25 cellular contexts compared by ENCODE assay signal in the genomic region with DNA sequence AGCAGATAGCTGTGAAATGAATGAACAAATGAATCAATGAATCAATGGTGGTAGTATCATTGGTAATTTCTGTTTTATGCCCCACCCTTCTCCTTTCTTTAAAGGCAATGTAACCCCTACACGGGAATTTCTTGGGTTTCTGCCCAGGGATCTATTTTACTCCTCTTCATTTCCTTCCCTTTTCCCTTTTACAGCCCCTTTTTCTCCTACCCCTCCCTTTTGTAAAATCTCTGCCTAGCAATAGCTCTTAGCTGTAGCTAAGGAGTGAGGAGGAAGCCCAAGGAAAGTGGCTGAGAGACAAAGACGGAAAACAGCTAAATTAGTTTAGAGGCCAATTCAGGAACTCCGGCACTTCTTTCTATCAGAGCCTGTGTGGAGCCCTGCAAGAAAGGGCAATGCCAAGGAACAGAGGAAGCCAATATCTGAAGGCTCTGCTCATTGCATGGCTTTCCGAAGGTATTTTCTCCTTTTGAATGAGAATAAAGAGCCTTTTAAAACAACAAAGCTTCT. TPM values are rescaled to one million over a fixed set of nuclear protein-coding genes. Genes with fewer than 3 reads are reported as not detected.
DNase-seq lines count a peak whose midpoint lies in the region; ATAC-seq and TF ChIP-seq lines count a peak whose summit lies in the region.
"Had no signal": no experiment of that assay in that cellular context is flagged by ENCODE, and none has a peak within 500 bp of the region (broad histone marks: within the 10 kb centered on the region; RNA-seq: fewer than 3 reads in every experiment).

No MANE protein-coding gene starts in this region.

- TF ChIP-seq CTCF in heart left ventricle (IDR thresholded peaks at IDR 0.05) (no peak), WTC11 (IDR thresholded peaks at IDR 0.05) (no peak), glutamatergic neuron (IDR thresholded peaks at IDR 0.05; ENCODE audit: partially characterized antibody, unreplicated experiment) (no peak)

- intact Hi-C loops in left ventricle myocardium superior (cut with micrococcal nuclease), result no loop called here
- intact Hi-C loops in heart left ventricle (cut with DNase I), result no loop called here

- no peak overlapping the region for H3K4me3 Mint-ChIP-seq in WTC11
- no peak overlapping the region for H3K4me3 Mint-ChIP-seq in glutamatergic neuron (ENCODE audit: unreplicated experiment)
- H3K4me3 Mint-ChIP-seq: CD14-positive monocyte; CD8-positive, alpha-beta memory T cell had no signal

- no peaks in the 10 kb centered on the region for H3K9me3 ChIP-seq in heart left ventricle
- H3K9me3 ChIP-seq: A549, BE2C, SJSA1 had no signal

- peaks cover 48% of the 10 kb centered on the region for H3K4me1 Mint-ChIP-seq in WTC11
- no peaks in the 10 kb centered on the region for H3K4me1 Mint-ChIP-seq in glutamatergic neuron (ENCODE audit: low read depth, unreplicated experiment)
- H3K4me1 Mint-ChIP-seq: CD8-positive, alpha-beta memory T cell had no signal

- no peaks in the 10 kb centered on the region for H3K36me3 ChIP-seq in heart left ventricle
- H3K36me3 ChIP-seq: BE2C, SJSA1 had no signal

- H3K27ac Mint-ChIP-seq in WTC11 (no peak overlapping the region), glutamatergic neuron (ENCODE audit: unreplicated experiment) (no peak overlapping the region)
- H3K27ac Mint-ChIP-seq: CD14-positive monocyte; CD8-positive, alpha-beta memory T cell had no signal

- peaks cover 0 to 15% (median 0%) of the 10 kb centered on the region in 12 donors for H3K4me1 ChIP-seq in heart left ventricle
- H3K4me1 ChIP-seq: A549, BE2C had no signal

- no peak overlapping the region for H3K4me3 ChIP-seq in heart left ventricle
- H3K4me3 ChIP-seq: A549, K562, SJSA1 had no signal

- POLR2A ChIA-PET in WTC11 (lab: Charles Lee), result interaction anchor here (0.6 kb wide), 1 partner anchor 43 kb away, joined by 3 read pairs; no protein-coding TSS in a partner anchor

- H3K27me3 ChIP-seq in heart left ventricle, result no peaks in the 10 kb centered on the region
- H3K27me3 ChIP-seq: SJSA1 had no signal

- H3K9me3 Mint-ChIP-seq in WTC11, result peaks cover 8% of the 10 kb centered on the region
- H3K9me3 Mint-ChIP-seq in glutamatergic neuron (ENCODE audit: unreplicated experiment), result no peaks in the 10 kb centered on the region
- H3K9me3 Mint-ChIP-seq: CD8-positive, alpha-beta memory T cell had no signal

- peaks cover 2% of the 10 kb centered on the region; the same call in 1 of the 2 replicates for H3K27me3 Mint-ChIP-seq in WTC11 (ENCODE audit: low read depth)
- H3K27me3 Mint-ChIP-seq in glutamatergic neuron (ENCODE audit: unreplicated experiment), result no peaks in the 10 kb centered on the region

- peaks cover 2% of the 10 kb centered on the region; the same call in 1 of the 2 replicates for H3K36me3 Mint-ChIP-seq in WTC11
- H3K36me3 Mint-ChIP-seq in glutamatergic neuron (ENCODE audit: unreplicated experiment), result no peaks in the 10 kb centered on the region
- H3K36me3 Mint-ChIP-seq: CD14-positive monocyte; CD8-positive, alpha-beta memory T cell had no signal

- TF ChIP-seq POLR2A in heart left ventricle (IDR thresholded peaks at IDR 0.05), result no peak

- H3K27ac ChIP-seq in heart left ventricle, result no peak overlapping the region
- H3K27ac ChIP-seq: A549, SJSA1 had no signal

- WGBS in heart left ventricle, 4 donors, result 54 to 61% (median 59%) methylated on average over 4 of the region's 4 CpGs

- ATAC-seq in left ventricle myocardium superior (peak; percentile 35), heart left ventricle (no peak), WTC11 (peak; percentile 15)
- ATAC-seq: A549, K562, PC-3 had no signal

- DNase-seq in left ventricle myocardium superior (no peak), heart left ventricle (no peak), WTC11 (ENCODE audit: low spot score) (no peak), midbrain (lab: John Stamatoyannopoulos, UW) (peak; percentile 61), superior temporal gyrus (ENCODE audit: extremely low spot score) (peak; percentile 22), A172 (ENCODE audit: low spot score) (no peak), NCI-H187 (lab: John Stamatoyannopoulos, UW) (no peak), glutamatergic neuron (no peak)
- DNase-seq: BE2C; Calu3; CD8-positive, alpha-beta memory T cell; DMS153; DND-41; MV-4-11; NCI-H1105 treated with DMSO at 0.1 percent for 48 hours; NCI-H2029; NCI-H446 treated with DMSO at 0.1 percent for 48 hours; NCI-H526; NCI-H82; NK-92 treated with Interleukin-12 subunit alpha and Interleukin-12 subunit beta, amount 100 ng/mL, for 24 hours; PC-3 had no signal

- CTCF ChIA-PET in WTC11 (lab: Charles Lee), result interaction anchor here (0.7 to 1.5 kb wide), 3 partner anchors 43 to 462 kb away, joined by 3 to 5 read pairs (median 4); no protein-coding TSS in a partner anchor

TF ChIP-seq in WTC11, 78 proteins besides CTCF, POLR2A, EP300 and RAD21:
- TF ChIP-seq, protein P1, sequence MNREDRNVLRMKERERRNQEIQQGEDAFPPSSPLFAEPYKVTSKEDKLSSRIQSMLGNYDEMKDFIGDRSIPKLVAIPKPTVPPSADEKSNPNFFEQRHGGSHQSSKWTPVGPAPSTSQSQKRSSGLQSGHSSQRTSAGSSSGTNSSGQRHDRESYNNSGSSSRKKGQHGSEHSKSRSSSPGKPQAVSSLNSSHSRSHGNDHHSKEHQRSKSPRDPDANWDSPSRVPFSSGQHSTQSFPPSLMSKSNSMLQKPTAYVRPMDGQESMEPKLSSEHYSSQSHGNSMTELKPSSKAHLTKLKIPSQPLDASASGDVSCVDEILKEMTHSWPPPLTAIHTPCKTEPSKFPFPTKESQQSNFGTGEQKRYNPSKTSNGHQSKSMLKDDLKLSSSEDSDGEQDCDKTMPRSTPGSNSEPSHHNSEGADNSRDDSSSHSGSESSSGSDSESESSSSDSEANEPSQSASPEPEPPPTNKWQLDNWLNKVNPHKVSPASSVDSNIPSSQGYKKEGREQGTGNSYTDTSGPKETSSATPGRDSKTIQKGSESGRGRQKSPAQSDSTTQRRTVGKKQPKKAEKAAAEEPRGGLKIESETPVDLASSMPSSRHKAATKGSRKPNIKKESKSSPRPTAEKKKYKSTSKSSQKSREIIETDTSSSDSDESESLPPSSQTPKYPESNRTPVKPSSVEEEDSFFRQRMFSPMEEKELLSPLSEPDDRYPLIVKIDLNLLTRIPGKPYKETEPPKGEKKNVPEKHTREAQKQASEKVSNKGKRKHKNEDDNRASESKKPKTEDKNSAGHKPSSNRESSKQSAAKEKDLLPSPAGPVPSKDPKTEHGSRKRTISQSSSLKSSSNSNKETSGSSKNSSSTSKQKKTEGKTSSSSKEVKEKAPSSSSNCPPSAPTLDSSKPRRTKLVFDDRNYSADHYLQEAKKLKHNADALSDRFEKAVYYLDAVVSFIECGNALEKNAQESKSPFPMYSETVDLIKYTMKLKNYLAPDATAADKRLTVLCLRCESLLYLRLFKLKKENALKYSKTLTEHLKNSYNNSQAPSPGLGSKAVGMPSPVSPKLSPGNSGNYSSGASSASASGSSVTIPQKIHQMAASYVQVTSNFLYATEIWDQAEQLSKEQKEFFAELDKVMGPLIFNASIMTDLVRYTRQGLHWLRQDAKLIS (CRISPR knock-in tag; IDR thresholded peaks at IDR 0.05; ENCODE audit: borderline replicate concordance), result no peak
- TF ChIP-seq ZNF317 (CRISPR knock-in tag; IDR thresholded peaks at IDR 0.05; ENCODE audit: borderline replicate concordance, low read depth), result no peak
- TF ChIP-seq EMX1 (CRISPR knock-in tag; IDR thresholded peaks at IDR 0.05), result no peak
- TF ChIP-seq ZBTB21 (CRISPR knock-in tag; IDR thresholded peaks at IDR 0.05; ENCODE audit: borderline replicate concordance), result no peak
- no peak for TF ChIP-seq IRF2 (CRISPR knock-in tag; IDR thresholded peaks at IDR 0.05; ENCODE audit: borderline replicate concordance, low read depth)
- no peak for TF ChIP-seq ZNF671 (CRISPR knock-in tag; IDR thresholded peaks at IDR 0.05)
- no peak for TF ChIP-seq PRRX2 (CRISPR knock-in tag; IDR thresholded peaks at IDR 0.05)
- TF ChIP-seq JAZF1 (CRISPR knock-in tag; IDR thresholded peaks at IDR 0.05), result no peak
- TF ChIP-seq, protein P2, sequence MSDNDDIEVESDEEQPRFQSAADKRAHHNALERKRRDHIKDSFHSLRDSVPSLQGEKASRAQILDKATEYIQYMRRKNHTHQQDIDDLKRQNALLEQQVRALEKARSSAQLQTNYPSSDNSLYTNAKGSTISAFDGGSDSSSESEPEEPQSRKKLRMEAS (CRISPR knock-in tag; IDR thresholded peaks at IDR 0.05), result no peak
- no peak for TF ChIP-seq NFYB (CRISPR knock-in tag; conservative IDR thresholded peaks at IDR 0.05; ENCODE audit: low read depth)
- TF ChIP-seq, protein P3, sequence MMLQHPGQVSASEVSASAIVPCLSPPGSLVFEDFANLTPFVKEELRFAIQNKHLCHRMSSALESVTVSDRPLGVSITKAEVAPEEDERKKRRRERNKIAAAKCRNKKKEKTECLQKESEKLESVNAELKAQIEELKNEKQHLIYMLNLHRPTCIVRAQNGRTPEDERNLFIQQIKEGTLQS (CRISPR knock-in tag; conservative IDR thresholded peaks at IDR 0.05), result no peak
- TF ChIP-seq, protein P4, sequence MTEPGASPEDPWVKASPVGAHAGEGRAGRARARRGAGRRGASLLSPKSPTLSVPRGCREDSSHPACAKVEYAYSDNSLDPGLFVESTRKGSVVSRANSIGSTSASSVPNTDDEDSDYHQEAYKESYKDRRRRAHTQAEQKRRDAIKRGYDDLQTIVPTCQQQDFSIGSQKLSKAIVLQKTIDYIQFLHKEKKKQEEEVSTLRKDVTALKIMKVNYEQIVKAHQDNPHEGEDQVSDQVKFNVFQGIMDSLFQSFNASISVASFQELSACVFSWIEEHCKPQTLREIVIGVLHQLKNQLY (CRISPR knock-in tag; IDR thresholded peaks at IDR 0.05), result no peak
- no peak for TF ChIP-seq ZNF396 (CRISPR knock-in tag; IDR thresholded peaks at IDR 0.05; ENCODE audit: borderline replicate concordance)
- TF ChIP-seq MXD4 (CRISPR knock-in tag; IDR thresholded peaks at IDR 0.05; ENCODE audit: borderline replicate concordance), result no peak

RNA-seq across cellular contexts. Expression of a gene that starts 40.3 kb away (rescaled TPM):
- total RNA-seq in left ventricle myocardium superior, result 9.0 TPM
- total RNA-seq in heart left ventricle, result 10 to 100 TPM in 8 of 9 donors, 1 to 10 TPM in 1; 9.2 to 46.5 (median 19.2) TPM
- 10 to 100 TPM; 11.2 to 14.0 TPM for polyA plus RNA-seq in heart left ventricle
- total RNA-seq in WTC11 (2021), result 31.7 to 44.4 TPM (median 32.9 TPM) in 3 replicates
- total RNA-seq in A172 (2014; rRNA removed; shearing (Covaris generic)), result 83.8 and 98.4 TPM in 2 replicates
- 36.6 TPM for total RNA-seq in glutamatergic neuron (ENCODE audit: unreplicated experiment)

Comparison
In these comparisons a context has a peak if more than half of its experiments do, and no peak if none do; other contexts are left out.
1. ATAC-seq: peak in left ventricle myocardium superior (single experiment) and WTC11 (single experiment); none in heart left ventricle (0 of 4).
2. DNase-seq: peak in midbrain (single experiment) and superior temporal gyrus (single experiment); none in left ventricle myocardium superior (single experiment), heart left ventricle (0 of 5), WTC11 (single experiment), A172 (single experiment), NCI-H187 (0 of 2) and glutamatergic neuron (single experiment).